Comparison of ENCODE assay signal across 28 cellular contexts in the genomic region with DNA sequence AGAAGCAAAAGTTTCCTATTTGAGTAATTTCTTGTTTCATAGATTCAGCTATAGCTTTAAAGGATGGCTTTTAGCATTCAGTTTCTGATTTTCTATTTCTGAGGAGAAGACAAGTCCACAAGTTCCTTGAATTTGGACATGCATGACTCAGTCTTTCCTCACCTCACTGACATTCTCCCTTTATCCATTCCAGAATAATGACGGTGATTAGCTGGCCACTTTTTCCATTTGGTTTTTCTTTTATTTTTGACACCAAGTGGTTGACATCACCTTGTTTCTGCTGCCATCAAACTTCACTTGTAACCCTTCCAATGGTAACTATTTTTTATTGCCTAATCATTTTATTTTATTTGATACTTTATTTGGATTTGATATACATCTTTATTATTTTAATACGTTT.
A peak's percentile ranks its signal among the peaks of the same experiment; 100 is the strongest.
DNase-seq lines count a peak whose midpoint lies in the region; ATAC-seq and TF ChIP-seq lines count a peak whose summit lies in the region.
"Had no signal": no experiment of that assay in that cellular context is flagged by ENCODE, and none has a peak within 500 bp of the region (broad histone marks: within the 10 kb centered on the region; RNA-seq: fewer than 3 reads in every experiment).

No MANE protein-coding gene starts in this region.

- peaks cover 5% of the 10 kb centered on the region for H3K9me3 Mint-ChIP-seq in activated naive CD4-positive, alpha-beta T cell treated with anti-CD3 and anti-CD28 coated beads for 36 hours
- H3K9me3 Mint-ChIP-seq: stimulated activated memory B cell treated with anti-CD40 and anti-IgM and Interleukin-4, amounts not matched to agents 10 μg/mL and 1 μg/mL and 100 μg/mL, for 72 hours had no signal

- no peaks in the 10 kb centered on the region for H3K9me2 ChIP-seq in PC-3 (replicated peaks; ENCODE audit: low read length)

- H3K27ac Mint-ChIP-seq in activated naive CD4-positive, alpha-beta T cell treated with anti-CD3 and anti-CD28 coated beads for 36 hours: no peak overlapping the region
- H3K27ac Mint-ChIP-seq: memory B cell; progenitor cell of endocrine pancreas; stimulated activated memory B cell treated with anti-CD40 and anti-IgM and Interleukin-4, amounts not matched to agents 10 μg/mL and 1 μg/mL and 100 μg/mL, for 72 hours had no signal

- H3K4me2 ChIP-seq in PC-3 (ENCODE audit: low read length): no peak overlapping the region
- H3K4me2 ChIP-seq: hepatocyte had no signal

- no peaks in the 10 kb centered on the region for H3K27me3 Mint-ChIP-seq in activated naive CD4-positive, alpha-beta T cell treated with anti-CD3 and anti-CD28 coated beads for 36 hours (ENCODE audit: low read depth)
- H3K27me3 Mint-ChIP-seq: progenitor cell of endocrine pancreas had no signal

- H3K27ac ChIP-seq in PC-3 (ENCODE audit: low read length) (no peak overlapping the region), breast epithelium (no peak overlapping the region)
- H3K27ac ChIP-seq: C4-2B, foreskin keratinocyte, hepatocyte, HL-60, SJCRH30, upper lobe of left lung had no signal

- H3K9me3 ChIP-seq in PC-3 (ENCODE audit: low read length) (no peaks in the 10 kb centered on the region), breast epithelium (no peaks in the 10 kb centered on the region)
- H3K9me3 ChIP-seq: SJCRH30, upper lobe of left lung had no signal

- no peaks in the 10 kb centered on the region for H4K20me1 ChIP-seq in PC-3 (ENCODE audit: low read length)

- TF ChIP-seq CTCF in PC-3 (conservative IDR thresholded peaks at IDR 0.05; ENCODE audit: low read depth, low read length) (no peak), cardiac fibroblast (IDR thresholded peaks at IDR 0.05; ENCODE audit: low read depth, low read length) (no peak), breast epithelium (IDR thresholded peaks at IDR 0.05) (no peak)

- BruUV-seq in PC-3 (replicated peaks; lab: Mats Ljungman, UMichigan): no TSS peak

- no peaks in the 10 kb centered on the region for H3K36me3 ChIP-seq in PC-3 (ENCODE audit: low read depth, low read length)
- H3K36me3 ChIP-seq in breast epithelium: no peaks in the 10 kb centered on the region
- H3K36me3 ChIP-seq: SJCRH30, upper lobe of left lung had no signal

- H3K27me3 ChIP-seq in PC-3 (ENCODE audit: low read length) (no peaks in the 10 kb centered on the region), breast epithelium (no peaks in the 10 kb centered on the region)
- H3K27me3 ChIP-seq: foreskin keratinocyte, hepatocyte, SJCRH30, upper lobe of left lung had no signal

- no peak for TF ChIP-seq POLR2A in breast epithelium (IDR thresholded peaks at IDR 0.05)

- H2AFZ ChIP-seq in PC-3 (ENCODE audit: low read length): no peak overlapping the region
- H2AFZ ChIP-seq: hepatocyte had no signal

- H3F3A ChIP-seq in PC-3 (ENCODE audit: low read length, unreplicated experiment): no peaks in the 10 kb centered on the region

- H3K4me1 Mint-ChIP-seq in activated naive CD4-positive, alpha-beta T cell treated with anti-CD3 and anti-CD28 coated beads for 36 hours (ENCODE audit: low read depth): no peaks in the 10 kb centered on the region
- H3K4me1 Mint-ChIP-seq: memory B cell; stimulated activated memory B cell treated with anti-CD40 and anti-IgM and Interleukin-4, amounts not matched to agents 10 μg/mL and 1 μg/mL and 100 μg/mL, for 72 hours had no signal

- POLR2A ChIA-PET in PC-3 (lab: Charles Lee; ENCODE audit: unreplicated experiment): no interaction called here

- H3K9ac ChIP-seq in PC-3 (ENCODE audit: low read length): no peak overlapping the region

- intact Hi-C loops in PC-3 (cut with micrococcal nuclease) (no loop called here), breast epithelium (cut with DNase I; ENCODE audit: low total_unique reads) (no loop called here)
- intact Hi-C loops in activated naive CD4-positive, alpha-beta T cell treated with anti-CD3 and anti-CD28 coated beads for 36 hours (cut with micrococcal nuclease): no loop called here

- no peak overlapping the region for H3K4me3 Mint-ChIP-seq in activated naive CD4-positive, alpha-beta T cell treated with anti-CD3 and anti-CD28 coated beads for 36 hours
- H3K4me3 Mint-ChIP-seq: memory B cell; stimulated activated memory B cell treated with anti-CD40 and anti-IgM and Interleukin-4, amounts not matched to agents 10 μg/mL and 1 μg/mL and 100 μg/mL, for 72 hours had no signal

- H3K36me3 Mint-ChIP-seq in activated naive CD4-positive, alpha-beta T cell treated with anti-CD3 and anti-CD28 coated beads for 36 hours (ENCODE audit: low read depth): no peaks in the 10 kb centered on the region
- H3K36me3 Mint-ChIP-seq: memory B cell; stimulated activated memory B cell treated with anti-CD40 and anti-IgM and Interleukin-4, amounts not matched to agents 10 μg/mL and 1 μg/mL and 100 μg/mL, for 72 hours had no signal

- no peak overlapping the region for H3K4me3 ChIP-seq in PC-3 (ENCODE audit: low read length)
- no peak overlapping the region for H3K4me3 ChIP-seq in cardiac fibroblast (replicated peaks in 1 of 2; ENCODE audit: low read depth in 2 of 2, low read length in 2 of 2)
- no peak overlapping the region for H3K4me3 ChIP-seq in breast epithelium
- H3K4me3 ChIP-seq: hepatocyte, SJCRH30, upper lobe of left lung had no signal

- no peaks in the 10 kb centered on the region for H3K79me2 ChIP-seq in PC-3 (ENCODE audit: low read length)
- H3K79me2 ChIP-seq: hepatocyte had no signal

- H3K4me1 ChIP-seq in PC-3 (ENCODE audit: insufficient read depth, low read length) (no peaks in the 10 kb centered on the region), breast epithelium (no peaks in the 10 kb centered on the region)
- H3K4me1 ChIP-seq: foreskin keratinocyte, SJCRH30, upper lobe of left lung had no signal

- DNase-seq in AG20443 (ENCODE audit: low spot score): peak; percentile 26
- DNase-seq in PC-3: peak; percentile 12
- DNase-seq in cardiac fibroblast (ENCODE audit: low read depth in 2 of 2): peak; percentile 55 to 76
- peak; percentile 5 for DNase-seq in hepatic stellate cell (ENCODE audit: low spot score)
- no peak for DNase-seq in NCI-H1417 (lab: John Stamatoyannopoulos, UW)
- no peak for DNase-seq in breast epithelium (ENCODE audit: low spot score in 2 of 2)
- DNase-seq in activated naive CD4-positive, alpha-beta T cell treated with anti-CD3 and anti-CD28 coated beads for 36 hours: no peak
- DNase-seq in iPS-NIHi11 (ENCODE audit: low spot score): no peak
- DNase-seq: activated CD4-positive, alpha-beta T cell treated with anti-CD3 and anti-CD28 coated beads, Interleukin-2, amount 50 U/mL, for 4 hours; activated naive CD4-positive, alpha-beta T cell treated with anti-CD3 and anti-CD28 coated beads, Interleukin-2, amount 50 U/mL, for 16 hours; anterior cingulate cortex; cerebellar nuclear complex; DMS79 treated with DMSO at 0.1 percent for 48 hours; GOT3; NCI-H1092; NCI-H187; SJCRH30; stimulated activated CD4-positive, alpha-beta T cell treated with anti-CD3 and anti-CD28 coated beads, Interleukin-4, amount 100 ng/mL, for 24 hours; upper lobe of left lung had no signal

- ATAC-seq in PC-3: no peak
- ATAC-seq: foreskin keratinocyte; left lobe of liver; sciatic nerve; stimulated activated memory B cell treated with anti-CD40 and anti-IgM and Interleukin-4, amounts not matched to agents 10 μg/mL and 1 μg/mL and 100 μg/mL, for 72 hours had no signal

- CTCF ChIA-PET in PC-3 (lab: Charles Lee): no interaction called here
- CTCF ChIA-PET in activated naive CD4-positive, alpha-beta T cell treated with anti-CD3 and anti-CD28 coated beads for 36 hours (lab: Charles Lee): no interaction called here

Comparison
In these comparisons a context has a peak if more than half of its experiments do, and no peak if none do; other contexts are left out.
1. DNase-seq: peak in AG20443 (single experiment), PC-3 (single experiment), cardiac fibroblast (2 of 2) and hepatic stellate cell (single experiment); none in NCI-H1417 (0 of 3), breast epithelium (0 of 2), activated naive CD4-positive, alpha-beta T cell treated with anti-CD3 and anti-CD28 coated beads for 36 hours (single experiment) and iPS-NIHi11 (single experiment).